In genomic region chr6:51369485-51369884, GRCh38 we compare ENCODE assay signal across 1 cellular context.
TF ChIP-seq lines count a peak whose summit lies in the region.

No MANE protein-coding gene starts in this region.

TF ChIP-seq in K562, 482 proteins besides CTCF, POLR2A, EP300 and RAD21 (continued from another document):
- no peak for TF ChIP-seq ZBTB40 (IDR thresholded peaks at IDR 0.05)
- TF ChIP-seq ZBTB40 (CRISPR knock-in tag; IDR thresholded peaks at IDR 0.05), result no peak
